Comparison of ENCODE assay signal across 24 cellular contexts in the genomic region with DNA sequence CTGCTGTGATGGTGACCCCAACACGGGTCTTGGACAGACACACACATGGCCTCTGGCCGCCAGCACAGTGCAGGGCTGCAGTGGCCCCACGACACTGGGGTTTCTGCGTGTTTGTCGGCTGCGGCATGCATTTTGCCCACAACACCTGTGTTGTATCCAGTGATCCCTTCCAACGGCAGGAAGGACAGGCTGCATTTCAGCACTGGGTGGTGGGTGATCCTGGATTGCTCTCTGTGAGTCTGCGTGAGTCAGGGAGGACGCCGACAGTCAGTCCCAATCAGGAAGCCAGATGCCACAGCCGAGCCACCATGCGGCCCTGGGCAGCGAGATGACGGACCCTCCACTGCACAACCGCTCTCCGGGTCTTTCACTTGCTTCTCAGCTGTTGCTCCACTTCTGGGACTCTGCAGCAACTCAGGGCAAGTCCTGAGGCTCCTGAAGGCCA. TPM values are rescaled to one million over a fixed set of nuclear protein-coding genes. Genes with fewer than 3 reads are reported as not detected.
"Had no signal": no experiment of that assay in that cellular context is flagged by ENCODE, and none has a peak within 500 bp of the region (broad histone marks: within the 10 kb centered on the region; RNA-seq: fewer than 3 reads in every experiment).

No MANE protein-coding gene starts in this region.

- H3K36me3 ChIP-seq: cardiac muscle cell, neutrophil, tibial nerve, vagina had no signal

- DNase-seq: activated B cell treated with CpG ODN at 0.5 μM for 24 hours; activated CD4-positive, alpha-beta T cell treated with anti-CD3 and anti-CD28 coated beads, Interleukin-2, amount 10 ng/mL, durations not matched to agents 24 days and 14 days; activated naive CD4-positive, alpha-beta T cell treated with anti-CD3 and anti-CD28 coated beads for 36 hours; activated T-cell treated with anti-CD3 and anti-CD28 coated beads for 4 hours; hypothalamus; SK-N-SH; small intestine; stimulated activated CD4-positive, alpha-beta T cell treated with anti-CD3 and anti-CD28 coated beads, Interleukin-4, amount 100 ng/mL, for 4 hours; stimulated activated CD8-positive, alpha-beta memory T cell treated with anti-CD3 and anti-CD28 coated beads, Interleukin-4, amount 100 ng/mL, for 48 hours; stimulated activated naive CD4-positive, alpha-beta T cell treated with Interleukin-2 at 50 U/mL for 16 hours; substantia nigra; T-helper 1 cell had no signal

- H3K9me2 ChIP-seq: SK-N-SH had no signal

- H3K9me3 ChIP-seq: neutrophil, SK-N-SH, tibial nerve, vagina had no signal

- H3K4me3 ChIP-seq: cardiac muscle cell, lung, tibial nerve, vagina had no signal

- H3K4me1 ChIP-seq: tibial nerve, vagina had no signal

- H3K27ac Mint-ChIP-seq: activated B cell treated with CpG ODN at 0.5 μM for 24 hours; activated CD4-positive, alpha-beta T cell treated with anti-CD3 and anti-CD28 coated beads, Interleukin-2, amount 10 ng/mL, durations not matched to agents 24 days and 14 days; activated naive CD4-positive, alpha-beta T cell treated with anti-CD3 and anti-CD28 coated beads for 36 hours; activated T-helper 17 cell treated with anti-CD3 and anti-CD28 coated beads, Interleukin-2, amount 50 U/mL, for 72 hours; mesothelial cell of epicardium had no signal

- H3K36me3 Mint-ChIP-seq: mesothelial cell of epicardium had no signal

- H3K4me1 Mint-ChIP-seq: activated CD4-positive, alpha-beta T cell treated with anti-CD3 and anti-CD28 coated beads, Interleukin-2, amount 10 ng/mL, durations not matched to agents 24 days and 14 days; activated T-helper 17 cell treated with anti-CD3 and anti-CD28 coated beads, Interleukin-2, amount 50 U/mL, for 72 hours had no signal

- FAIRE-seq: colon, small intestine had no signal

- H3K4me3 Mint-ChIP-seq: activated B cell treated with CpG ODN at 0.5 μM for 24 hours; activated CD4-positive, alpha-beta T cell treated with anti-CD3 and anti-CD28 coated beads, Interleukin-2, amount 10 ng/mL, durations not matched to agents 24 days and 14 days; activated naive CD4-positive, alpha-beta T cell treated with anti-CD3 and anti-CD28 coated beads for 36 hours; activated T-helper 17 cell treated with anti-CD3 and anti-CD28 coated beads, Interleukin-2, amount 50 U/mL, for 72 hours; mesothelial cell of epicardium had no signal

- H3K9me3 Mint-ChIP-seq: activated B cell treated with CpG ODN at 0.5 μM for 24 hours; activated CD4-positive, alpha-beta T cell treated with anti-CD3 and anti-CD28 coated beads, Interleukin-2, amount 10 ng/mL, durations not matched to agents 24 days and 14 days; activated naive CD4-positive, alpha-beta T cell treated with anti-CD3 and anti-CD28 coated beads for 36 hours; activated T-helper 17 cell treated with anti-CD3 and anti-CD28 coated beads, Interleukin-2, amount 50 U/mL, for 72 hours; mesothelial cell of epicardium had no signal

- H3K79me2 ChIP-seq: parathyroid adenoma had no signal

- H3K9ac ChIP-seq: parathyroid adenoma, SK-N-SH had no signal

- H2AFZ ChIP-seq: parathyroid adenoma had no signal

- H3K27me3 Mint-ChIP-seq: activated CD4-positive, alpha-beta T cell treated with anti-CD3 and anti-CD28 coated beads, Interleukin-2, amount 10 ng/mL, durations not matched to agents 24 days and 14 days had no signal

- H3K27me3 ChIP-seq: cardiac muscle cell, vagina had no signal

- ATAC-seq: activated T-helper 17 cell treated with anti-CD3 and anti-CD28 coated beads, Interleukin-2, amount 50 U/mL, for 72 hours; esophagus mucosa had no signal

- H3K4me2 ChIP-seq: SK-N-SH had no signal

- H3K27ac ChIP-seq: cardiac muscle cell, neutrophil, parathyroid adenoma, tibial nerve, vagina had no signal

RNA-seq across cellular contexts. Expression of a gene that starts 20.6 kb away (rescaled TPM):
- total RNA-seq: activated B cell treated with CpG ODN at 0.5 μM for 24 hours; activated CD8-positive, alpha-beta memory T cell treated with anti-CD3 and anti-CD28 coated beads for 36 hours; activated naive CD4-positive, alpha-beta T cell treated with anti-CD3 and anti-CD28 coated beads for 36 hours; activated T-helper 17 cell treated with anti-CD3 and anti-CD28 coated beads, Interleukin-2, amount 50 U/mL, for 72 hours; cardiac muscle cell; esophagus mucosa; lung; tibial nerve; vagina had no signal
- polyA plus RNA-seq: adipose tissue, cardiac muscle cell, SK-N-SH had no signal
